Comparison of ENCODE assay signal across 30 cellular contexts in the genomic region with DNA sequence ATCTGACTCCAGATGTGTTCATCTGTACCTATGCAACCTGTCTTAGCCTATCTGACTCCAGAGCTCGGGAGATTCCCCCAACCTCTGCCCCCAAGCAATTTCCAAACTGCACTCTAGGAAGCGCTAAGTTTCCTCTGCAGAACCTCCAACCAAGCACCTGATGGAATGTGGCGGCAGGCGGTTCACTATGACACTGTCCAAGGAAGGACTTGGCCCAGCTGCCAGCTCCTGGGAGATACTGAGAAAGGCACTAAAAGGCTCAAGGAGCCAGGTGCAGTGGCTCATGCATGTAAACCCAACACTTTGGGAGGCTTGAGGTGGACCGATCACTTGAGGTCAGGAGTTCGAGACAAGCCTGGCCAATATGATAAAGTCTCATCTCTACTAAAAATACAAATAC.
"Had no signal": no experiment of that assay in that cellular context is flagged by ENCODE, and none has a peak within 500 bp of the region (broad histone marks: within the 10 kb centered on the region; RNA-seq: fewer than 3 reads in every experiment).

No MANE protein-coding gene starts in this region.

- H3K27me3 Mint-ChIP-seq: activated B cell treated with CpG ODN at 0.5 μM for 24 hours; activated CD8-positive, alpha-beta T cell treated with anti-CD3 and anti-CD28 coated beads for 36 hours; activated naive CD4-positive, alpha-beta T cell treated with anti-CD3 and anti-CD28 coated beads, Interleukin-2, amount 10 ng/mL, durations not matched to agents 7 days and 5 days; activated naive CD8-positive, alpha-beta T cell treated with anti-CD3 and anti-CD28 coated beads, Interleukin-2, amount 50 U/mL, for 24 hours; activated T-helper 17 cell treated with anti-CD3 and anti-CD28 coated beads, Interleukin-2, amount 50 U/mL, for 72 hours; T-helper 17 cell had no signal

- H3K27ac Mint-ChIP-seq: activated B cell treated with CpG ODN at 0.5 μM for 24 hours; activated CD8-positive, alpha-beta T cell treated with anti-CD3 and anti-CD28 coated beads for 36 hours; activated naive CD4-positive, alpha-beta T cell treated with anti-CD3 and anti-CD28 coated beads, Interleukin-2, amount 10 ng/mL, durations not matched to agents 7 days and 5 days; activated naive CD8-positive, alpha-beta T cell treated with anti-CD3 and anti-CD28 coated beads, Interleukin-2, amount 50 U/mL, for 24 hours; activated T-helper 17 cell treated with anti-CD3 and anti-CD28 coated beads, Interleukin-2, amount 50 U/mL, for 72 hours; T-helper 17 cell; T-helper 2 cell treated with Interferon-gamma antibody and Interleukin-4, amounts not matched to agents 5 μg/mL and 100 μg/mL, for 36 hours had no signal

- FAIRE-seq: colon, frontal cortex had no signal

- H3K4me3 Mint-ChIP-seq: activated B cell treated with CpG ODN at 0.5 μM for 24 hours; activated CD8-positive, alpha-beta T cell treated with anti-CD3 and anti-CD28 coated beads for 36 hours; activated naive CD4-positive, alpha-beta T cell treated with anti-CD3 and anti-CD28 coated beads, Interleukin-2, amount 10 ng/mL, durations not matched to agents 7 days and 5 days; activated naive CD8-positive, alpha-beta T cell treated with anti-CD3 and anti-CD28 coated beads, Interleukin-2, amount 50 U/mL, for 24 hours; activated T-helper 17 cell treated with anti-CD3 and anti-CD28 coated beads, Interleukin-2, amount 50 U/mL, for 72 hours; T-helper 17 cell; T-helper 2 cell treated with Interferon-gamma antibody and Interleukin-4, amounts not matched to agents 5 μg/mL and 100 μg/mL, for 36 hours had no signal

- H3K4me1 Mint-ChIP-seq: activated B cell treated with CpG ODN at 0.5 μM for 24 hours, T-helper 17 cell had no signal

- ATAC-seq: activated CD4-positive, CD25-positive, alpha-beta regulatory T cell treated with anti-CD3 and anti-CD28 coated beads, Interleukin-2, amount 50 U/mL, for 24 hours; activated CD8-positive, alpha-beta T cell treated with anti-CD3 and anti-CD28 coated beads for 36 hours; activated naive CD4-positive, alpha-beta T cell treated with anti-CD3 and anti-CD28 coated beads, Interleukin-2, amount 50 U/mL, for 72 hours; activated naive CD8-positive, alpha-beta T cell treated with anti-CD3 and anti-CD28 coated beads, Interleukin-2, amount 50 U/mL, for 24 hours; activated T-helper 17 cell treated with anti-CD3 and anti-CD28 coated beads, Interleukin-2, amount 50 U/mL, for 72 hours; body of pancreas; esophagus mucosa; T-helper 17 cell had no signal

- H3K9me3 Mint-ChIP-seq: activated T-helper 17 cell treated with anti-CD3 and anti-CD28 coated beads, Interleukin-2, amount 50 U/mL, for 72 hours had no signal

- H3K9me3 ChIP-seq: adrenal gland, body of pancreas had no signal

- H3K4me1 ChIP-seq: adrenal gland, body of pancreas had no signal

- H3K27me3 ChIP-seq: adrenal gland, body of pancreas had no signal

- DNase-seq: activated B cell treated with CpG ODN at 0.5 μM for 24 hours; activated CD4-positive, alpha-beta T cell treated with anti-CD3 and anti-CD28 coated beads for 48 hours; activated CD4-positive, alpha-beta T cell treated with anti-CD3 and anti-CD28 coated beads, Interleukin-2, amount 50 U/mL, for 1 hour; activated CD4-positive, alpha-beta T cell treated with anti-CD3 and anti-CD28 coated beads, Interleukin-2, amount 50 U/mL, for 48 hours; activated CD8-positive, alpha-beta memory T cell treated with anti-CD3 and anti-CD28 coated beads for 24 hours; activated CD8-positive, alpha-beta T cell treated with anti-CD3 and anti-CD28 coated beads for 36 hours; activated gamma-delta T cell; activated naive CD4-positive, alpha-beta T cell; activated naive CD4-positive, alpha-beta T cell treated with anti-CD3 and anti-CD28 coated beads, Interleukin-2, amount 10 ng/mL, durations not matched to agents 7 days and 5 days; activated naive CD8-positive, alpha-beta T cell treated with anti-CD3 and anti-CD28 coated beads, Interleukin-2, amount 50 U/mL, for 24 hours; activated T-cell treated with anti-CD3 and anti-CD28 coated beads, Interleukin-2, amount 50 U/mL, for 1 hour; adrenal gland; amygdala; aorta; body of pancreas; caudate nucleus; effector CD8-positive, alpha-beta T cell; foreskin fibroblast; head of caudate nucleus; T-helper 1 cell; T-helper 17 cell; T1000; WERI-Rb-1 had no signal

- H3K36me3 ChIP-seq: adrenal gland, WERI-Rb-1 had no signal

- H3K4me3 ChIP-seq: adrenal gland, body of pancreas had no signal

- H3K27ac ChIP-seq: adrenal gland, body of pancreas, WERI-Rb-1 had no signal
